8 cellular contexts compared by ENCODE assay signal in genomic region chr12:6558014-6558760, GRCh38. TPM values are rescaled to one million over a fixed set of nuclear protein-coding genes. Genes with fewer than 3 reads are reported as not detected.
DNase-seq lines count a peak whose midpoint lies in the region; ATAC-seq, FAIRE-seq and TF ChIP-seq lines count a peak whose summit lies in the region.
"Not testable (repeated sequence)": the region's sequence is repeated elsewhere in the genome, so short reads cannot be mapped to it uniquely, and the experiment has no call there.

No MANE protein-coding gene starts in this region.

- peak overlapping the region; percentile 81 for H3K27ac Mint-ChIP-seq in T-helper 17 cell
- H3K27ac Mint-ChIP-seq in activated naive CD8-positive, alpha-beta T cell treated with anti-CD3 and anti-CD28 coated beads for 36 hours = peak overlapping the region; percentile 20

- ATAC-seq in T-helper 17 cell = peak; percentile 21

- H3K9ac ChIP-seq in BLaER1; liver (ENCODE audit: low read depth in 1 of 2, low read length in 2 of 2): not testable (repeated sequence)

- H3K4me3 ChIP-seq in BLaER1; esophagus muscularis mucosa; liver (ENCODE audit: low read depth in 1 of 3, low read length in 3 of 3): not testable (repeated sequence)

- H3K9me3 ChIP-seq in BLaER1; T-helper 17 cell (ENCODE audit: control insufficient read depth, low read length, poor library complexity, severe bottlenecking); esophagus muscularis mucosa; liver (ENCODE audit: control insufficient read depth in 4 of 4, low read length in 3 of 4): not testable (repeated sequence)

- H3K36me3 ChIP-seq in BLaER1 = peaks cover 69% of the 10 kb centered on the region
- H3K36me3 ChIP-seq in esophagus muscularis mucosa = peaks cover 35 to 60% (median 54%) of the 10 kb centered on the region in 4 donors
- H3K36me3 ChIP-seq in liver (ENCODE audit: control insufficient read depth in 4 of 4, insufficient read depth in 3 of 4, low read depth in 1 of 4, low read length in 3 of 4) = peaks cover 16 to 46% (median 31%) of the 10 kb centered on the region in 4 donors

- intact Hi-C loops in esophagus muscularis mucosa (cut with DNase I) = not testable (repeated sequence)

- not testable (repeated sequence) for H3K27me3 ChIP-seq in BLaER1; esophagus muscularis mucosa; liver (ENCODE audit: control insufficient read depth in 4 of 4, insufficient read depth in 4 of 4, low read length in 3 of 4)

- H3K4me1 Mint-ChIP-seq in T-helper 17 cell = peaks cover 24% of the 10 kb centered on the region
- H3K4me1 Mint-ChIP-seq in activated naive CD8-positive, alpha-beta T cell treated with anti-CD3 and anti-CD28 coated beads for 36 hours = peaks cover 37% of the 10 kb centered on the region

- H3K4me1 ChIP-seq in BLaER1 (peaks cover 41% of the 10 kb centered on the region), esophagus muscularis mucosa (peaks cover 23 to 43% (median 37%) of the 10 kb centered on the region in 4 donors), liver (ENCODE audit: control insufficient read depth in 4 of 4, insufficient read depth in 4 of 4, low read length in 3 of 4) (peaks cover 0 to 30% (median 23%) of the 10 kb centered on the region in 4 donors)

- 72% methylated on average over 14 of the region's 14 CpGs for WGBS in esophagus muscularis mucosa
- 77% methylated on average over 14 of the region's 14 CpGs for WGBS in liver

- not testable (repeated sequence) for H3K4me3 Mint-ChIP-seq in T-helper 17 cell; activated naive CD8-positive, alpha-beta T cell treated with anti-CD3 and anti-CD28 coated beads for 36 hours

- peak; percentile 47 to 54 for TF ChIP-seq RAD21 in liver (IDR thresholded peaks at IDR 0.05)

- not testable (repeated sequence) for TF ChIP-seq POLR2A in esophagus muscularis mucosa (IDR thresholded peaks at IDR 0.05; ENCODE audit: low read depth)

- H3K9me3 Mint-ChIP-seq in activated naive CD8-positive, alpha-beta T cell treated with anti-CD3 and anti-CD28 coated beads for 36 hours = not testable (repeated sequence)

- H3K36me3 Mint-ChIP-seq in T-helper 17 cell (ENCODE audit: low read depth) = not testable (repeated sequence)
- peaks cover 39% of the 10 kb centered on the region for H3K36me3 Mint-ChIP-seq in activated naive CD8-positive, alpha-beta T cell treated with anti-CD3 and anti-CD28 coated beads for 36 hours

- FAIRE-seq in GM18507 (lab: Jason Lieb, UNC) = peak; percentile 74

- TF ChIP-seq CTCF in esophagus muscularis mucosa (IDR thresholded peaks at IDR 0.05) (peak; percentile 40 to 52 (median 42)), liver (IDR thresholded peaks at IDR 0.05; ENCODE audit: low read depth, low read length, missing input control) (peak; percentile 34)

- not testable (repeated sequence) for DNase-seq in GM18507 (ENCODE audit: extremely low spot score, insufficient read length, low read depth); T-helper 17 cell; esophagus muscularis mucosa (ENCODE audit: extremely low spot score)
- peak; percentile 30 for DNase-seq in NCI-H1694 treated with DMSO at 0.1 percent for 48 hours (lab: John Stamatoyannopoulos, UW)
- DNase-seq in activated naive CD8-positive, alpha-beta T cell treated with anti-CD3 and anti-CD28 coated beads for 36 hours = peak; percentile 47
- DNase-seq in stimulated activated CD4-positive, alpha-beta T cell treated with anti-CD3 and anti-CD28 coated beads, Interleukin-4, amount 100 ng/mL, for 24 hours = peak; percentile 61

- H4K20me1 ChIP-seq in BLaER1 = peaks cover 80% of the 10 kb centered on the region

- H3K27me3 Mint-ChIP-seq in T-helper 17 cell; activated naive CD8-positive, alpha-beta T cell treated with anti-CD3 and anti-CD28 coated beads for 36 hours: not testable (repeated sequence)

- H3K27ac ChIP-seq in BLaER1; liver (ENCODE audit: low read depth in 1 of 2, low read length in 2 of 2): not testable (repeated sequence)
- H3K27ac ChIP-seq in esophagus muscularis mucosa (replicated peaks in 1 of 4) = peak overlapping the region; percentile 36 to 96 (median 76)

- H3K4me2 ChIP-seq in BLaER1 = peak overlapping the region; percentile 7; the same call in 1 of the 2 replicates

- not testable (repeated sequence) for TF ChIP-seq EP300 in esophagus muscularis mucosa (IDR thresholded peaks at IDR 0.05)

RNA-seq across cellular contexts. Expression of gene IFFO1, which starts 2.3 kb away (rescaled TPM):
- total RNA-seq in T-helper 17 cell = 10 to 100 TPM; 29.3 to 37.3 TPM
- total RNA-seq in activated naive CD8-positive, alpha-beta T cell treated with anti-CD3 and anti-CD28 coated beads for 36 hours = 1 to 10 TPM; 7.2 to 8.1 TPM
- total RNA-seq in esophagus muscularis mucosa = 10 to 100 TPM; 12.1 to 26.2 (median 20.8) TPM
- total RNA-seq in liver = 1 to 10 TPM; 4.8 to 5.9 TPM
- 1 to 10 TPM; 5.9 to 7.6 TPM for polyA plus RNA-seq in liver

RNA-seq across cellular contexts. Expression of gene NOP2, which starts 9.9 kb away (rescaled TPM):
- total RNA-seq in T-helper 17 cell = 100 to 1,000 TPM in 1 of 2 donors, 10 to 100 TPM in 1; 90.0 to 122 TPM
- total RNA-seq in activated naive CD8-positive, alpha-beta T cell treated with anti-CD3 and anti-CD28 coated beads for 36 hours = 100 to 1,000 TPM; 151 to 153 TPM
- 10 to 100 TPM; 17.9 to 32.3 (median 19.5) TPM for total RNA-seq in esophagus muscularis mucosa
- total RNA-seq in liver = 10 to 100 TPM in 1 of 2 donors, 1 to 10 TPM in 1; 4.8 to 22.3 TPM
- polyA plus RNA-seq in liver = 10 to 100 TPM; 12.5 to 15.6 TPM

RNA-seq across cellular contexts. Expression of gene GAPDH, which starts 23.9 kb away (rescaled TPM):
- total RNA-seq in T-helper 17 cell = 100 to 1,000 TPM; 640 to 695 TPM
- 1,000 to 10,000 TPM; 8,986 to 9,154 TPM for total RNA-seq in activated naive CD8-positive, alpha-beta T cell treated with anti-CD3 and anti-CD28 coated beads for 36 hours
- 1,000 to 10,000 TPM; 2,279 to 3,578 (median 2,742) TPM for total RNA-seq in esophagus muscularis mucosa
- 1,000 to 10,000 TPM; 1,234 to 1,389 TPM for total RNA-seq in liver
- polyA plus RNA-seq in liver = 1,000 to 10,000 TPM; 1,299 to 2,082 TPM

RNA-seq across cellular contexts. Expression of gene CHD4, which starts 49.0 kb away (rescaled TPM):
- total RNA-seq in T-helper 17 cell (100 to 1,000 TPM; 461 to 574 TPM), esophagus muscularis mucosa (100 to 1,000 TPM; 189 to 226 (median 218) TPM), liver (100 to 1,000 TPM; 101 TPM)
- total RNA-seq in activated naive CD8-positive, alpha-beta T cell treated with anti-CD3 and anti-CD28 coated beads for 36 hours = 100 to 1,000 TPM; 262 to 293 TPM
- 10 to 100 TPM; 53.6 to 53.8 TPM for polyA plus RNA-seq in liver
